ENCODE assay signal across 11 cellular contexts in genomic region chr6:20366082-20366834, GRCh38. TPM values are rescaled to one million over a fixed set of nuclear protein-coding genes. Genes with fewer than 3 reads are reported as not detected.
DNase-seq lines count a peak whose midpoint lies in the region; ATAC-seq and TF ChIP-seq lines count a peak whose summit lies in the region.
"Had no signal": no experiment of that assay in that cellular context is flagged by ENCODE, and none has a peak within 500 bp of the region (broad histone marks: within the 10 kb centered on the region; RNA-seq: fewer than 3 reads in every experiment).

No MANE protein-coding gene starts in this region.

- H3K27ac Mint-ChIP-seq in activated T-cell treated with anti-CD3 and anti-CD28 coated beads, Interleukin-2, amount 50 U/mL, for 72 hours = peak overlapping the region; percentile 94
- peak overlapping the region; percentile 40 for H3K27ac Mint-ChIP-seq in mesothelial cell of epicardium

- peaks cover 4 to 8% of the 10 kb centered on the region in 2 donors for H3K9me3 Mint-ChIP-seq in activated T-cell treated with anti-CD3 and anti-CD28 coated beads, Interleukin-2, amount 50 U/mL, for 72 hours
- peaks cover 7% of the 10 kb centered on the region for H3K9me3 Mint-ChIP-seq in mesothelial cell of epicardium

- peak; percentile 46 to 50 for ATAC-seq in activated T-cell treated with anti-CD3 and anti-CD28 coated beads, Interleukin-2, amount 50 U/mL, for 72 hours (replicated peaks in 1 of 2)
- ATAC-seq in HG03565 (IDR thresholded peaks at IDR 0.05; ENCODE audit: unreplicated experiment) = no peak
- no peak for ATAC-seq in GM19351 (IDR thresholded peaks at IDR 0.05; ENCODE audit: unreplicated experiment)

- H3K27me3 Mint-ChIP-seq in activated T-cell treated with anti-CD3 and anti-CD28 coated beads, Interleukin-2, amount 50 U/mL, for 72 hours (ENCODE audit: low read depth) = no peaks in the 10 kb centered on the region
- peaks cover 3% of the 10 kb centered on the region for H3K27me3 Mint-ChIP-seq in mesothelial cell of epicardium (ENCODE audit: low read depth)

- H3K4me3 ChIP-seq in BLaER1 = no peak overlapping the region
- H3K4me3 ChIP-seq: upper lobe of left lung had no signal

- no peaks in the 10 kb centered on the region for H4K20me1 ChIP-seq in BLaER1

- no peak overlapping the region for H3K9ac ChIP-seq in BLaER1

- H3K4me3 Mint-ChIP-seq in activated T-cell treated with anti-CD3 and anti-CD28 coated beads, Interleukin-2, amount 50 U/mL, for 72 hours = peak overlapping the region; percentile 57 to 80
- no peak overlapping the region for H3K4me3 Mint-ChIP-seq in mesothelial cell of epicardium

- peaks cover 9% of the 10 kb centered on the region for H3K4me1 ChIP-seq in BLaER1
- H3K4me1 ChIP-seq: upper lobe of left lung had no signal

- H3K36me3 Mint-ChIP-seq in activated T-cell treated with anti-CD3 and anti-CD28 coated beads, Interleukin-2, amount 50 U/mL, for 72 hours (ENCODE audit: insufficient read depth in 2 of 2) = no peaks in the 10 kb centered on the region
- no peaks in the 10 kb centered on the region for H3K36me3 Mint-ChIP-seq in mesothelial cell of epicardium

- H3K27me3 ChIP-seq in BLaER1 = no peaks in the 10 kb centered on the region
- H3K27me3 ChIP-seq: upper lobe of left lung had no signal

- TF ChIP-seq CTCF in mesothelial cell of epicardium (IDR thresholded peaks at IDR 0.05; ENCODE audit: unreplicated experiment) = no peak

- no peak overlapping the region for H3K27ac ChIP-seq in BLaER1
- H3K27ac ChIP-seq: upper lobe of left lung had no signal

- peaks cover 60% of the 10 kb centered on the region for H3K4me1 Mint-ChIP-seq in activated T-cell treated with anti-CD3 and anti-CD28 coated beads, Interleukin-2, amount 50 U/mL, for 72 hours (ENCODE audit: low read depth)
- H3K4me1 Mint-ChIP-seq in mesothelial cell of epicardium = peaks cover 8% of the 10 kb centered on the region

- peak; percentile 20 for DNase-seq in RPMI8226
- DNase-seq in activated T-cell treated with anti-CD3 and anti-CD28 coated beads, Interleukin-2, amount 50 U/mL, for 72 hours = peak; percentile 23 to 33
- no peak for DNase-seq in mesothelial cell of epicardium (ENCODE audit: low spot score in 2 of 2, unreplicated experiment in 2 of 2)
- no peak for DNase-seq in NCI-H187 treated with DMSO at 0.1 percent for 48 hours (lab: John Stamatoyannopoulos, UW)
- no peak for DNase-seq in medulla oblongata (ENCODE audit: extremely low spot score)
- DNase-seq: effector CD8-positive, alpha-beta T cell; NCI-H748 treated with DMSO at 0.1 percent for 48 hours had no signal

- no peaks in the 10 kb centered on the region for H3K36me3 ChIP-seq in BLaER1
- H3K36me3 ChIP-seq: upper lobe of left lung had no signal

- peak overlapping the region; percentile 11 for H3K4me2 ChIP-seq in BLaER1

- H3K9me3 ChIP-seq in BLaER1 = no peaks in the 10 kb centered on the region
- H3K9me3 ChIP-seq: upper lobe of left lung had no signal

RNA-seq across cellular contexts. Expression of gene E2F3, which starts 35.4 kb away (rescaled TPM):
- total RNA-seq in activated T-cell treated with anti-CD3 and anti-CD28 coated beads, Interleukin-2, amount 50 U/mL, for 72 hours = 10 to 100 TPM; 17.5 to 18.0 TPM
- total RNA-seq in mesothelial cell of epicardium = 24.2 to 24.7 TPM (median 24.4 TPM) in 3 replicates

Comparison
In these comparisons a context has a peak if more than half of its experiments do, and no peak if none do; other contexts are left out.
1. DNase-seq: peak in RPMI8226 (single experiment) and activated T-cell treated with anti-CD3 and anti-CD28 coated beads, Interleukin-2, amount 50 U/mL, for 72 hours (2 of 2); none in mesothelial cell of epicardium (0 of 2), NCI-H187 treated with DMSO at 0.1 percent for 48 hours (single experiment) and medulla oblongata (single experiment).
2. ATAC-seq: peak in activated T-cell treated with anti-CD3 and anti-CD28 coated beads, Interleukin-2, amount 50 U/mL, for 72 hours (2 of 2); none in HG03565 (single experiment) and GM19351 (single experiment).